Comparison of ENCODE assay signal across 23 cellular contexts in the genomic region with DNA sequence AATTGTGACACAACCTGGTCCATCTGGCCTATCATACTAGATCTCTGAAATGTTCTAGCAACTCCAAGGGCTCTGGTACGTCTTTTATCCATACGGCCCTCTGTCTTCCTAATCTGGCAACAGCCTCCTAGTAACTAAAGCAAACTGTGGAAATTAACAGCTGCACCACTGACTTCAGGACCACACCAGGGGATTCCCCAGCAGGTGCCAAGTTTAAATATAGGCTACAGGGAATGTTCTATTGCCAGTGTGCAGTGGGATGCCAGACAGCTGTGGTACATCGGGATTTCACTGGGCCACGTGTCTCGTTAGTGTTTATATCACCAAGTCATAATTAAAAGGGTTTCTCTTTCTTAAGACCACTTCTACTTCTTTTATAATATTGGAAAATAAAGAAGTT.
A peak's percentile ranks its signal among the peaks of the same experiment; 100 is the strongest.
DNase-seq lines count a peak whose midpoint lies in the region; ATAC-seq and TF ChIP-seq lines count a peak whose summit lies in the region.
"Had no signal": no experiment of that assay in that cellular context is flagged by ENCODE, and none has a peak within 500 bp of the region (broad histone marks: within the 10 kb centered on the region; RNA-seq: fewer than 3 reads in every experiment).

No MANE protein-coding gene starts in this region.

- in situ Hi-C loops in G401 (cut with HindIII; ENCODE audit: low sequenced_read_pairs) = no loop called here

- H3K4me2 ChIP-seq in BLaER1 = peak overlapping the region; percentile 76

- no peaks in the 10 kb centered on the region for H4K20me1 ChIP-seq in BLaER1

- H3K36me3 ChIP-seq in BLaER1 (no peaks in the 10 kb centered on the region), muscle layer of colon (ENCODE audit: insufficient read depth, low read length) (no peaks in the 10 kb centered on the region), colonic mucosa (no peaks in the 10 kb centered on the region)
- H3K36me3 ChIP-seq: ascending aorta, upper lobe of right lung had no signal

- intact Hi-C loops in colonic mucosa (cut with DNase I) = no loop called here

- DNase-seq in LHCN-M2 (ENCODE audit: low read depth) (peak; percentile 92), SHP77 treated with DMSO at 0.1 percent for 48 hours (lab: John Stamatoyannopoulos, UW) (peak; percentile 88), G401 (ENCODE audit: low spot score) (no peak), colonic mucosa (no peak)
- DNase-seq: activated CD4-positive, alpha-beta T cell treated with anti-CD3 and anti-CD28 coated beads, Interleukin-2, amount 50 U/mL, for 1 hour; activated CD8-positive, alpha-beta memory T cell treated with anti-CD3 and anti-CD28 coated beads, Interleukin-2, amount 50 U/mL, for 4 hours; CD4-positive, CD25-positive, alpha-beta regulatory T cell; DMS79; effector CD4-positive, alpha-beta T cell; foreskin keratinocyte; H9; kidney; naive thymus-derived CD4-positive, alpha-beta T cell; NCI-H1092 treated with DMSO at 0.1 percent for 48 hours; NCI-H2107; NCI-H524 treated with DMSO at 0.1 percent for 48 hours; RPMI8226; stimulated activated CD4-positive, alpha-beta T cell treated with anti-CD3 and anti-CD28 coated beads, Interleukin-15, amount 100 ng/mL, for 24 hours; upper lobe of right lung had no signal

- H3K27ac ChIP-seq in BLaER1 = 0 out of 2 replicates have a peak overlapping the region, but pooled peaks have one; percentile 52
- peak overlapping the region; percentile 63 for H3K27ac ChIP-seq in muscle layer of colon (ENCODE audit: low read depth, low read length)
- no peak overlapping the region for H3K27ac ChIP-seq in colonic mucosa
- H3K27ac ChIP-seq: ascending aorta, upper lobe of right lung had no signal

- H3K4me3 ChIP-seq in BLaER1 = no peak overlapping the region
- H3K4me3 ChIP-seq in muscle layer of colon (ENCODE audit: low read depth in 1 of 2, low read length in 2 of 2) = no peak overlapping the region
- no peak overlapping the region for H3K4me3 ChIP-seq in colonic mucosa
- H3K4me3 ChIP-seq: ascending aorta, upper lobe of right lung had no signal

- H3K9ac ChIP-seq in BLaER1 (no peak overlapping the region), muscle layer of colon (ENCODE audit: low read length) (no peak overlapping the region), colonic mucosa (ENCODE audit: low read depth in 2 of 2, low read length in 2 of 2) (no peak overlapping the region)

- peaks cover 42% of the 10 kb centered on the region for H3K4me1 ChIP-seq in BLaER1
- H3K4me1 ChIP-seq in muscle layer of colon (ENCODE audit: insufficient read depth, low read length) = peaks cover 4% of the 10 kb centered on the region
- H3K4me1 ChIP-seq in colonic mucosa = no peaks in the 10 kb centered on the region

- no peak for TF ChIP-seq CTCF in colonic mucosa (IDR thresholded peaks at IDR 0.05)

- ATAC-seq in HG02970 (IDR thresholded peaks at IDR 0.05; ENCODE audit: low FRiP score, unreplicated experiment) = no peak
- ATAC-seq: foreskin keratinocyte; naive thymus-derived CD4-positive, alpha-beta T cell; upper lobe of right lung had no signal

- H3K27me3 ChIP-seq in BLaER1 = no peaks in the 10 kb centered on the region
- H3K27me3 ChIP-seq in muscle layer of colon (ENCODE audit: control insufficient read depth in 1 of 2, insufficient read depth in 2 of 2, low read length in 2 of 2) = no peaks in the 10 kb centered on the region
- H3K27me3 ChIP-seq in colonic mucosa = no peaks in the 10 kb centered on the region
- H3K27me3 ChIP-seq: ascending aorta, foreskin keratinocyte, upper lobe of right lung had no signal

- H3K9me3 ChIP-seq in BLaER1 = no peaks in the 10 kb centered on the region
- no peaks in the 10 kb centered on the region for H3K9me3 ChIP-seq in muscle layer of colon (ENCODE audit: low read length)
- H3K9me3 ChIP-seq in colonic mucosa = no peaks in the 10 kb centered on the region
- H3K9me3 ChIP-seq: ascending aorta, upper lobe of right lung had no signal

Comparison
In these comparisons a context has a peak if more than half of its experiments do, and no peak if none do; other contexts are left out.
1. DNase-seq: peak in LHCN-M2 (single experiment) and SHP77 treated with DMSO at 0.1 percent for 48 hours (single experiment); none in G401 (single experiment) and colonic mucosa (single experiment).